ENCODE assay signal across 23 cellular contexts in the genomic region with DNA sequence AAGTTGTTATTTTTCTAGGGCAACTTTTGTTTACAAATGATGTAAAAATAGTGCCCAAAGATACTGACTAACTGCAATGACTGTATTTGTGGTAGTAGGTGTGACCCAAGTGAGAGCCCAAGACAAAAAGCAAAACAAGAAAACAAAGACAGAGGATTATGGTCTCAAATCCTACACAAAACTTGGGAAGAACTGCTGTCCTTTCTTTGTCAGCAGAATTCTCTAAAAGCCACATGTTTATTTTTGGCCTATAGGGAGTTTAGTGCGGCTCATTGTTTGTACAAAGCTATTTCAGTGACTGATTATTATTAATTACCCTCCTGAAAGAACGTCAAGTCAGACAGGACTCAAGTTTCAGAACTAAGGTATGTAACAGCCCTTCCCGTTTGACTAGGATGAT.
"Had no signal": no experiment of that assay in that cellular context is flagged by ENCODE, and none has a peak within 500 bp of the region (broad histone marks: within the 10 kb centered on the region; RNA-seq: fewer than 3 reads in every experiment).

No MANE protein-coding gene starts in this region.

- H3K4me3 Mint-ChIP-seq: activated CD4-positive, alpha-beta T cell treated with anti-CD3 and anti-CD28 coated beads, Interleukin-2, amount 10 ng/mL, durations not matched to agents 24 days and 14 days; activated CD8-positive, alpha-beta T cell treated with anti-CD3 and anti-CD28 coated beads for 36 hours; activated naive CD8-positive, alpha-beta T cell treated with anti-CD3 and anti-CD28 coated beads for 36 hours; activated T-helper 17 cell treated with anti-CD3 and anti-CD28 coated beads, Interleukin-2, amount 50 U/mL, for 72 hours; natural killer cell treated with Interleukin-12 subunit alpha and Interleukin-12 subunit beta and Interleukin-15 and Interleukin-18, amount 100 ng/mL, for 72 hours had no signal

- H3K4me1 Mint-ChIP-seq: activated CD4-positive, alpha-beta T cell treated with anti-CD3 and anti-CD28 coated beads, Interleukin-2, amount 10 ng/mL, durations not matched to agents 24 days and 14 days; activated naive CD8-positive, alpha-beta T cell treated with anti-CD3 and anti-CD28 coated beads for 36 hours; activated T-helper 17 cell treated with anti-CD3 and anti-CD28 coated beads, Interleukin-2, amount 50 U/mL, for 72 hours had no signal

- DNase-seq: activated CD4-positive, alpha-beta T cell treated with anti-CD3 and anti-CD28 coated beads, Interleukin-2, amount 10 ng/mL, durations not matched to agents 24 days and 14 days; activated CD4-positive, CD25-positive, alpha-beta regulatory T cell; activated CD8-positive, alpha-beta T cell treated with anti-CD3 and anti-CD28 coated beads for 36 hours; activated naive CD4-positive, alpha-beta T cell; activated naive CD8-positive, alpha-beta T cell treated with anti-CD3 and anti-CD28 coated beads for 36 hours; activated T-cell treated with anti-CD3 and anti-CD28 coated beads, Interleukin-2, amount 50 U/mL, for 1 hour; amniotic stem cell; dermis blood vessel endothelial cell; effector memory CD4-positive, alpha-beta T cell; foreskin keratinocyte; hippocampal formation; islet precursor cell; left colon; lower lobe of right lung; nucleus accumbens; retina; stimulated activated CD8-positive, alpha-beta memory T cell treated with anti-CD3 and anti-CD28 coated beads, Interleukin-4, amount 100 ng/mL, for 48 hours; stimulated activated naive CD4-positive, alpha-beta T cell; T1000; thyroid gland had no signal

- H3K27ac Mint-ChIP-seq: activated CD4-positive, alpha-beta T cell treated with anti-CD3 and anti-CD28 coated beads, Interleukin-2, amount 10 ng/mL, durations not matched to agents 24 days and 14 days; activated CD8-positive, alpha-beta T cell treated with anti-CD3 and anti-CD28 coated beads for 36 hours; activated naive CD8-positive, alpha-beta T cell treated with anti-CD3 and anti-CD28 coated beads for 36 hours; activated T-helper 17 cell treated with anti-CD3 and anti-CD28 coated beads, Interleukin-2, amount 50 U/mL, for 72 hours; natural killer cell treated with Interleukin-12 subunit alpha and Interleukin-12 subunit beta and Interleukin-15 and Interleukin-18, amount 100 ng/mL, for 72 hours had no signal

- H3K36me3 Mint-ChIP-seq: activated naive CD8-positive, alpha-beta T cell treated with anti-CD3 and anti-CD28 coated beads for 36 hours; natural killer cell treated with Interleukin-12 subunit alpha and Interleukin-12 subunit beta and Interleukin-15 and Interleukin-18, amount 100 ng/mL, for 72 hours had no signal

- H3K27me3 Mint-ChIP-seq: activated CD4-positive, alpha-beta T cell treated with anti-CD3 and anti-CD28 coated beads, Interleukin-2, amount 10 ng/mL, durations not matched to agents 24 days and 14 days; activated CD8-positive, alpha-beta T cell treated with anti-CD3 and anti-CD28 coated beads for 36 hours; activated T-helper 17 cell treated with anti-CD3 and anti-CD28 coated beads, Interleukin-2, amount 50 U/mL, for 72 hours; natural killer cell treated with Interleukin-12 subunit alpha and Interleukin-12 subunit beta and Interleukin-15 and Interleukin-18, amount 100 ng/mL, for 72 hours had no signal

- H3K9me3 Mint-ChIP-seq: activated CD4-positive, alpha-beta T cell treated with anti-CD3 and anti-CD28 coated beads, Interleukin-2, amount 10 ng/mL, durations not matched to agents 24 days and 14 days; activated CD8-positive, alpha-beta T cell treated with anti-CD3 and anti-CD28 coated beads for 36 hours; activated naive CD8-positive, alpha-beta T cell treated with anti-CD3 and anti-CD28 coated beads for 36 hours had no signal

- H3K36me3 ChIP-seq: cardiac muscle cell, lower lobe of right lung, thyroid gland had no signal

- H3K4me3 ChIP-seq: cardiac muscle cell, lower lobe of right lung, thyroid gland had no signal

- H3K9me3 ChIP-seq: lower lobe of right lung, thyroid gland had no signal

- H3K27me3 ChIP-seq: cardiac muscle cell, foreskin keratinocyte, thyroid gland had no signal

- ATAC-seq: activated CD8-positive, alpha-beta T cell treated with anti-CD3 and anti-CD28 coated beads for 36 hours; activated T-helper 17 cell treated with anti-CD3 and anti-CD28 coated beads, Interleukin-2, amount 50 U/mL, for 72 hours; foreskin keratinocyte; left colon; lower lobe of right lung; natural killer cell treated with Interleukin-12 subunit alpha and Interleukin-12 subunit beta and Interleukin-15 and Interleukin-18, amount 100 ng/mL, for 72 hours had no signal

- H3K4me1 ChIP-seq: foreskin keratinocyte, lower lobe of right lung had no signal

- H3K27ac ChIP-seq: cardiac muscle cell, foreskin keratinocyte, lower lobe of right lung, thyroid gland had no signal
